17 cellular contexts compared by ENCODE assay signal in the genomic region with DNA sequence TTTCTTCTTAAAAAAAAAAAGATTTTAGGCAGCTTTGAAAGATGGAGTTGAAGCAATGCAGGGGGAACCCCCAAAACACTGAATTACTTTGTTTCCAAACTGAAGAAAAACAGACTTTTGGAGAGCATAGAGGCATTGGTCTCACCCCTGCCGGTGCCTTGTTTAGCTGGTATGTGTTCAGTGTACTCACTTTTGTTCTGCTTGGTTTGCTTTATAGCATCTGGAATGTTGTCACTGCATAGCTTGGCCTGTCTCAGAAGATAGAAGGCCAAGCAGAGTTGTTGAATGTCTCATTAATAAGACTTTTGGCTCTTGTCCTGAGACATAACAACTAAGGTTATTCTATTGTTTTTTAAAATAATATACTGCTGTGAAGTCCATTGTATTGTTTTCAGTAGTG. TPM values are rescaled to one million over a fixed set of nuclear protein-coding genes. Genes with fewer than 3 reads are reported as not detected.
DNase-seq lines count a peak whose midpoint lies in the region; ATAC-seq and TF ChIP-seq lines count a peak whose summit lies in the region.
"Had no signal": no experiment of that assay in that cellular context is flagged by ENCODE, and none has a peak within 500 bp of the region (broad histone marks: within the 10 kb centered on the region; RNA-seq: fewer than 3 reads in every experiment).

No MANE protein-coding gene starts in this region.

- ATAC-seq in naive B cell (ENCODE audit: low read depth in 2 of 2), result no peak

- no peak for TF ChIP-seq CTCF in 22Rv1 (IDR thresholded peaks at IDR 0.05)
- TF ChIP-seq CTCF in chondrocyte (IDR thresholded peaks at IDR 0.05), result no peak

- peak; percentile 47 for DNase-seq in Caki2 (ENCODE audit: low read depth)
- no peak for DNase-seq in chondrocyte (ENCODE audit: low spot score)
- DNase-seq in naive B cell, result no peak
- DNase-seq in T-helper 9 cell, result no peak
- DNase-seq in hypothalamus (lab: John Stamatoyannopoulos, UW), result no peak
- no peak for DNase-seq in activated gamma-delta T cell treated with Interleukin-2 at 50 U/mL for 16 hours
- DNase-seq in NCI-H226, result no peak
- DNase-seq: activated CD8-positive, alpha-beta memory T cell treated with anti-CD3 and anti-CD28 coated beads, Interleukin-2, amount 50 U/mL, for 4 hours; caudate nucleus; DMS 273 treated with DMSO at 0.1 percent for 48 hours; KG1; NCI-H1105 treated with DMSO at 0.1 percent for 48 hours; ovary; stimulated activated CD4-positive, alpha-beta T cell treated with anti-CD3 and anti-CD28 coated beads, Interleukin-12 subunit alpha, Interleukin-12 subunit beta, amount 100 ng/mL, for 4 hours; T-helper 2 cell had no signal

- H3K36me3 Mint-ChIP-seq in chondrocyte (ENCODE audit: low read depth) (peaks cover 15% of the 10 kb centered on the region), naive B cell (peaks cover 14 to 17% of the 10 kb centered on the region in 2 donors)

- peak overlapping the region; percentile 53 for H3K27ac ChIP-seq in 22Rv1
- H3K27ac ChIP-seq: ovary had no signal

- H3K27ac Mint-ChIP-seq in chondrocyte (ENCODE audit: unreplicated experiment), result peak overlapping the region; percentile 8
- H3K27ac Mint-ChIP-seq in naive B cell, result peak overlapping the region; percentile 88 to 99 (median 97)

- H3K9me3 Mint-ChIP-seq in chondrocyte (ENCODE audit: low read depth) (no peaks in the 10 kb centered on the region), naive B cell (no peaks in the 10 kb centered on the region)

- H3K4me3 Mint-ChIP-seq in chondrocyte (ENCODE audit: unreplicated experiment) (no peak overlapping the region), naive B cell (peak overlapping the region in 6 of 8 donors; percentile 21 to 73 (median 59))
- H3K4me3 Mint-ChIP-seq: activated naive CD8-positive, alpha-beta T cell had no signal

- H3K27me3 Mint-ChIP-seq in chondrocyte (ENCODE audit: low read depth), result no peaks in the 10 kb centered on the region
- H3K27me3 Mint-ChIP-seq in naive B cell, result no peaks in the 10 kb centered on the region
- H3K27me3 Mint-ChIP-seq: activated naive CD8-positive, alpha-beta T cell had no signal

- in situ Hi-C loops in Caki2 (cut with HindIII; ENCODE audit: low pct_unique_long_range_greater_than_20kb, low sequenced_read_pairs), result no loop called here

- H3K4me1 Mint-ChIP-seq in chondrocyte (ENCODE audit: low read depth), result peaks cover 41% of the 10 kb centered on the region
- peaks cover 40 to 88% (median 63%) of the 10 kb centered on the region in 3 donors for H3K4me1 Mint-ChIP-seq in naive B cell

RNA-seq across cellular contexts. Expression of gene THRAP3, which starts 6.9 kb away (rescaled TPM):
- total RNA-seq in Caki2 (2014; rRNA removed; shearing (Covaris generic); ENCODE audit: low replicate concordance), result 29.9 and 49.1 TPM in 2 replicates
- 88.7 to 106 TPM (median 106 TPM) in 3 replicates for total RNA-seq in chondrocyte
- polyA plus RNA-seq in naive B cell (ENCODE audit: low read depth in 6 of 6), result 100 to 1,000 TPM; 109 to 142 (median 131) TPM
